In the genomic region with DNA sequence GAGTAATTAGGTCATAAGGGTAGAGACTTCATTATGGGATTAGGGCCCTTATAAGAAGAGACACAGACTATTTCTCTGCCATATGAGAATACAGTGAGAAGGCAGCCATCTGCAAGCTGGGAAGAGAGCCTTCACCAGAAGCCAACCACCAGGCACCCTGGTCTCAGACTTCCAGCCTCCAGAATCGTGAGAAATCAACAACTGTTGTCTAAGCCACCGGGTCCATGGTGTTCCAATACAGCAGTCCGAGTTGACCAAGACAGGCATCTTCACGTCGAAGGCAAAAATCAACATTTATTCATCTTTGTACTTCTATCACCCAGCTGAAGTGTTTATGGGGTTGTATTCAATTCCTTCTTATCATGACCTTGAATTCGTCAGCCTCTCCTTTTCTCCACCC, we compare ENCODE assay signal across 9 cellular contexts. TPM values are rescaled to one million over a fixed set of nuclear protein-coding genes. Genes with fewer than 3 reads are reported as not detected.
"Had no signal": no experiment of that assay in that cellular context is flagged by ENCODE, and none has a peak within 500 bp of the region (broad histone marks: within the 10 kb centered on the region; RNA-seq: fewer than 3 reads in every experiment).

No MANE protein-coding gene starts in this region.

- H3K4me3 ChIP-seq: GM12878 had no signal

- DNase-seq: GDM1, GF-D8 had no signal

- ATAC-seq: GM12878 had no signal

- FAIRE-seq: G401.6, GM12878, GM12891, GM12892, GM18507, GM19239 had no signal

RNA-seq across cellular contexts. Expression of a gene that starts 5.3 kb away (rescaled TPM):
- total RNA-seq: G401, GM12878 had no signal

RNA-seq across cellular contexts. Expression of a gene that starts 34.6 kb away (rescaled TPM):
- total RNA-seq: G401, GM12878 had no signal
- polyA plus RNA-seq: GM12878 had no signal
